8 cellular contexts compared by ENCODE assay signal in genomic region chr19:55178781-55179569, GRCh38. TPM values are rescaled to one million over a fixed set of nuclear protein-coding genes. Genes with fewer than 3 reads are reported as not detected.
DNase-seq lines count a peak whose midpoint lies in the region; ATAC-seq, FAIRE-seq and TF ChIP-seq lines count a peak whose summit lies in the region.

No MANE protein-coding gene starts in this region.

- H2AFZ ChIP-seq in parathyroid adenoma, result peak overlapping the region; percentile 80

- peak overlapping the region; percentile 64 for H3K4me2 ChIP-seq in parathyroid adenoma (ENCODE audit: low read length)

- H3K36me3 ChIP-seq in parathyroid adenoma (ENCODE audit: control insufficient read depth, insufficient read depth, low read length), result no peaks in the 10 kb centered on the region
- H3K36me3 ChIP-seq in thymus (ENCODE audit: control insufficient read depth, insufficient read depth), result no peaks in the 10 kb centered on the region

- no TSS peak for BruUV-seq in Calu3 (replicated peaks; lab: Mats Ljungman, UMichigan)

- ATAC-seq in GM21723 (IDR thresholded peaks at IDR 0.05; ENCODE audit: unreplicated experiment), result peak; percentile 71

- FAIRE-seq in frontal cortex (lab: Jason Lieb, UNC), result no peak

- no peaks in the 10 kb centered on the region for H3K9me3 ChIP-seq in parathyroid adenoma (ENCODE audit: control insufficient read depth, low read length)
- H3K9me3 ChIP-seq in thymus (ENCODE audit: control insufficient read depth), result peaks cover 10% of the 10 kb centered on the region

- H3K27ac ChIP-seq in parathyroid adenoma, result no peak overlapping the region
- no peak overlapping the region for H3K27ac ChIP-seq in thymus (ENCODE audit: low read depth)

- H3K27me3 ChIP-seq in parathyroid adenoma (ENCODE audit: control insufficient read depth, insufficient read depth, low read length), result no peaks in the 10 kb centered on the region
- peaks cover 23% of the 10 kb centered on the region for H3K27me3 ChIP-seq in thymus (ENCODE audit: control insufficient read depth, insufficient read depth)

- H3K4me1 Mint-ChIP-seq in Calu3 (ENCODE audit: low read depth, unreplicated experiment), result peaks cover 22% of the 10 kb centered on the region

- 3% methylated on average over 58 of the region's 58 CpGs for WGBS in thymus

- no peaks in the 10 kb centered on the region for H3K79me2 ChIP-seq in parathyroid adenoma

- H3K27ac Mint-ChIP-seq in Calu3 (ENCODE audit: unreplicated experiment), result peak overlapping the region; percentile 92

- peak overlapping the region; percentile 65 for H3K4me3 Mint-ChIP-seq in Calu3 (ENCODE audit: low read depth, unreplicated experiment)

- intact Hi-C loops in Calu3 (cut with micrococcal nuclease; ENCODE audit: unreplicated experiment), result loop anchor here (5.0 to 10.0 kb wide), 2 partner anchors 33 to 76 kb away; partner anchors contain the start of gene PPP6R1

- peaks cover 56% of the 10 kb centered on the region for H3K27me3 Mint-ChIP-seq in Calu3 (ENCODE audit: unreplicated experiment)

- no peak overlapping the region for H3K9ac ChIP-seq in parathyroid adenoma

- H3K36me3 Mint-ChIP-seq in Calu3 (ENCODE audit: insufficient read depth, unreplicated experiment), result peaks cover 34% of the 10 kb centered on the region

- no peaks in the 10 kb centered on the region for H3K9me3 Mint-ChIP-seq in Calu3 (ENCODE audit: low read depth, unreplicated experiment)

- TF ChIP-seq CTCF in Calu3 (IDR thresholded peaks at IDR 0.05; ENCODE audit: unreplicated experiment) (no peak), parathyroid adenoma (IDR thresholded peaks at IDR 0.05) (no peak)

- H3K4me3 ChIP-seq in parathyroid adenoma (ENCODE audit: low read depth, low read length) (peak overlapping the region; percentile 46), thymus (ENCODE audit: low read length) (peak overlapping the region; percentile 40)

- DNase-seq in Calu3, result peak; percentile 90
- peak; percentile 86 for DNase-seq in M059J (ENCODE audit: low read depth)
- peak; percentile 67 for DNase-seq in SHP77 treated with DMSO at 0.1 percent for 48 hours (lab: John Stamatoyannopoulos, UW)
- DNase-seq in activated gamma-delta T cell treated with anti-CD3 and anti-CD28 coated beads, Interleukin-2, amount 50 U/mL, for 16 hours (ENCODE audit: low read depth), result peak; percentile 93
- DNase-seq in frontal cortex (ENCODE audit: low spot score in 2 of 2), result peak; percentile 89 to 91

- H3K4me1 ChIP-seq in parathyroid adenoma (no peaks in the 10 kb centered on the region), thymus (ENCODE audit: control insufficient read depth, insufficient read depth, low read length) (peaks cover 15% of the 10 kb centered on the region)

- CTCF ChIA-PET in Calu3 (lab: Charles Lee), result interaction anchor here (1.4 to 1.5 kb wide), 2 partner anchors 13 to 37 kb away, joined by 4 to 5 read pairs; partner anchors contain the start of gene DNAAF3

RNA-seq across cellular contexts. Expression of gene SYT5, which starts 1.1 kb away (rescaled TPM):
- total RNA-seq in Calu3 (2022), result 0.54 and 0.71 TPM in 2 replicates
- total RNA-seq in M059J (2014; rRNA removed; shearing (Covaris generic)), result not detected in 2 replicates
- total RNA-seq in frontal cortex, result 33.0 TPM
- 0.32 TPM for polyA plus RNA-seq in thymus

RNA-seq across cellular contexts. Expression of gene DNAAF3, which starts 12.6 kb away (rescaled TPM):
- total RNA-seq in Calu3 (2022) (10.3 and 13.1 TPM in 2 replicates), frontal cortex (not detected)
- total RNA-seq in M059J (2014; rRNA removed; shearing (Covaris generic)), result 0.44 and 4.0 TPM in 2 replicates
- polyA plus RNA-seq in thymus, result 0.64 TPM

RNA-seq across cellular contexts. Expression of gene TNNI3, which starts 21.4 kb away (rescaled TPM):
- 1.3 and 2.5 TPM in 2 replicates for total RNA-seq in Calu3 (2022)
- 0.42 TPM in 1 of 2 replicates, not detected in the other for total RNA-seq in M059J (2014; rRNA removed; shearing (Covaris generic))
- total RNA-seq in frontal cortex, result 0.41 TPM
- polyA plus RNA-seq in thymus, result 0.75 TPM

RNA-seq across cellular contexts. Expression of gene TNNT1, which starts 30.0 kb away (rescaled TPM):
- total RNA-seq in Calu3 (2022) (48.8 and 53.7 TPM in 2 replicates), frontal cortex (2.4 TPM)
- total RNA-seq in M059J (2014; rRNA removed; shearing (Covaris generic)), result 25.5 and 40.1 TPM in 2 replicates
- 11.9 TPM for polyA plus RNA-seq in thymus

RNA-seq across cellular contexts. Expression of gene PTPRH, which starts 30.3 kb away (rescaled TPM):
- total RNA-seq in Calu3 (2022) (34.6 and 43.2 TPM in 2 replicates), frontal cortex (0.41 TPM)
- 0.79 and 1.5 TPM in 2 replicates for total RNA-seq in M059J (2014; rRNA removed; shearing (Covaris generic))
- 0.14 TPM for polyA plus RNA-seq in thymus

Comparison
In these comparisons a context has a peak if more than half of its experiments do, and no peak if none do; other contexts are left out.
1. RNA of gene SYT5, which starts 1.1 kb away (total RNA-seq): 33.0 TPM in frontal cortex (single experiment); 0.54 to 0.71 TPM in Calu3 and not detected in M059J; every median in the first group is over 10 times any median in the second.
2. Peak in every context shown above with its lines, with median percentiles within 50 percentile points of each other: DNase-seq.